ENCODE assay signal across 1 cellular context in the genomic region with DNA sequence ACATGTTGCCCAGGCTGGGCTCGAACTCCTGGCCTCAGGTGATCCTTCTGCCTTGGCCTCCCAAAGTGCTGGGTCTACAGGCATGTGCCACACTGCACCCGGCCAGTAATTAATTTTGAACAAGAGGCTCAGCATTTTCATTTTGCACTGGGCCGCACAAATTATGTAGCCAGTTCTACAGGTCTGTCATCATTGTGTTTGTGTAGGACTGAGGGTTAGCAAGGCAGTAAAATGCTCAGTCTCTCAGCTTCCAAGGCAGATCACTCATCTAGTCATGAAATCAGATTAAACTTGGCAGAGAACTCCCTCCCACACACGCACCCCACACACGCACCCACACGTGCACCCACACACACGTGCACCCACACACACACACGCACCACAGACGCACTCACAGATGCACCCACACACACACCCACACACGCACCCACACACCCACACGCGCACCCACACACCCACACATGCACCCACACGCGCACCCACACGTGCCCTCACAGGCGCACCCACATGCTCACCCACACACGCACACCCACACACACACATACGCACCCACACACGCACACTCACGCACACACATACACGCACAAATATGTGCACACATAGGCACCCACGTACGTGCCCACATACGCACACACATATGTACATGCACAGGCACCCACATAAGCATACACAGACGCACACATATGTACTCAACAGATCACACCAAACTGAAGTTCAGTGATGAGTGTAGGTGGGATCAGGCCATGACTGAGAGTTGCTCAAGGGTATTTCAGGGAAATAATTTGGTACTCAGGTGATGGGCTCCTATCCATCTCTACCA.
A peak's percentile ranks its signal among the peaks of the same experiment; 100 is the strongest.
TF ChIP-seq lines count a peak whose summit lies in the region.

No MANE protein-coding gene starts in this region.

TF ChIP-seq in GM12878, 131 proteins besides CTCF, POLR2A, EP300 and RAD21:
- TF ChIP-seq, protein P1, sequence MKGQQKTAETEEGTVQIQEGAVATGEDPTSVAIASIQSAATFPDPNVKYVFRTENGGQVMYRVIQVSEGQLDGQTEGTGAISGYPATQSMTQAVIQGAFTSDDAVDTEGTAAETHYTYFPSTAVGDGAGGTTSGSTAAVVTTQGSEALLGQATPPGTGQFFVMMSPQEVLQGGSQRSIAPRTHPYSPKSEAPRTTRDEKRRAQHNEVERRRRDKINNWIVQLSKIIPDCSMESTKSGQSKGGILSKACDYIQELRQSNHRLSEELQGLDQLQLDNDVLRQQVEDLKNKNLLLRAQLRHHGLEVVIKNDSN (IDR thresholded peaks at IDR 0.05; ENCODE audit: borderline replicate concordance, extremely low read length, insufficient read depth, low read depth, low read length): no peak
- TF ChIP-seq EGR1 (IDR thresholded peaks at IDR 0.05; ENCODE audit: borderline replicate concordance in 1 of 2, low read depth in 2 of 2, low read length in 2 of 2) (peak; percentile 13 to 58; a peak in 2 of 3 replicates), TCF3 (IDR thresholded peaks at IDR 0.05; ENCODE audit: borderline replicate concordance, insufficient read depth, low read depth, low read length) (0 out of 2 replicates have a peak, but pooled peaks have one; percentile 33)
- TF ChIP-seq, protein P2, sequence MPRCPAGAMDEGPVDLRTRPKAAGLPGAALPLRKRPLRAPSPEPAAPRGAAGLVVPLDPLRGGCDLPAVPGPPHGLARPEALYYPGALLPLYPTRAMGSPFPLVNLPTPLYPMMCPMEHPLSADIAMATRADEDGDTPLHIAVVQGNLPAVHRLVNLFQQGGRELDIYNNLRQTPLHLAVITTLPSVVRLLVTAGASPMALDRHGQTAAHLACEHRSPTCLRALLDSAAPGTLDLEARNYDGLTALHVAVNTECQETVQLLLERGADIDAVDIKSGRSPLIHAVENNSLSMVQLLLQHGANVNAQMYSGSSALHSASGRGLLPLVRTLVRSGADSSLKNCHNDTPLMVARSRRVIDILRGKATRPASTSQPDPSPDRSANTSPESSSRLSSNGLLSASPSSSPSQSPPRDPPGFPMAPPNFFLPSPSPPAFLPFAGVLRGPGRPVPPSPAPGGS (IDR thresholded peaks at IDR 0.05; ENCODE audit: borderline replicate concordance, insufficient read depth, low read depth, low read length, poor library complexity, severe bottlenecking): peak; percentile 70
